15 cellular contexts compared by ENCODE assay signal in the genomic region with DNA sequence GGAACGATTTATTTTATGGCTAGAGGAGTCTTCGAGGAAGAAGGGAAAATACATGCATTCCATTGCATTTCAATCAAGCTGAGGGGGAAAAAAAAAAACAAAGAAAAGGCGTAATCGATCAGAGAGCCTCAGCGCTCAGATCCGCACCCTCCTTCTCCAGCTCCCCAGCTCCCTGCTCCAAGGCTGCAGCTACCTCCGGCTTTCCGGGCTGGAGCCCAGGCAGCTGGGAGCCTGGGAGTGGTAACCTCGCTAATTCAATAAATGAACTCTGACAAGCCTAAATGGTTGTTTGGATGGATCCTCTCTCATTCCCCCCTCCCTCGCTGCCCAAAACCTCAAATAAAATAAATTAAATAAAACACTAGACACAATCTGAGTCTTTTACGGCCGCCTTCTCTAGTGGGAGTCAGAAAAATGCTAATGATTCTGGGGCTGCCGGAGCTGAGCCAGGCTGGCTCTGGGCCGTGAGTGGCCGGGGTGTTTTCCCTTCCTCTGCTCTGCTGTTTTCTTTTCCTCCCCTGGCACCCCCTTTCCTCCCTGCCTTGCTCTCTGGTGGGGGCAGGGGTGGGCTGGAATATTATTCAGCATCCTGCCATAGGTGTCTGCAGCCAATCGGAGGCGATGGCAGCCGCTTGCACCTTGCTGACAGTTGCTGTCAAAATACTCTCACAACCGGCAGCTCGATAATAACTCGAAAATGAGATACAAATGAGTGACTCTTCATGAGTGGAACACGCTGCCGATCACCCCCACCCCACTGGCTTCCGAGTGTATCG.
DNase-seq lines count a peak whose midpoint lies in the region; ATAC-seq and TF ChIP-seq lines count a peak whose summit lies in the region.
"Had no signal": no experiment of that assay in that cellular context is flagged by ENCODE, and none has a peak within 500 bp of the region (broad histone marks: within the 10 kb centered on the region; RNA-seq: fewer than 3 reads in every experiment).

No MANE protein-coding gene starts in this region.

- peak overlapping the region; percentile 64 for H3K9ac ChIP-seq in mesenchymal stem cell (ENCODE audit: low read length)
- H3K9ac ChIP-seq: KMS-11 had no signal

- H3K4me2 ChIP-seq in mesenchymal stem cell (ENCODE audit: low read length, poor library complexity, severe bottlenecking): no peak overlapping the region
- H3K4me2 ChIP-seq: KMS-11, smooth muscle cell had no signal

- H3K27ac ChIP-seq in mesenchymal stem cell (ENCODE audit: low read length, poor library complexity, severe bottlenecking) (no peak overlapping the region), lower lobe of right lung (no peak overlapping the region)
- H3K27ac ChIP-seq: 22Rv1, KMS-11 had no signal

- 94% methylated on average over 20 of the region's 25 CpGs for WGBS in mesenchymal stem cell

- no peak overlapping the region for H2AK5ac ChIP-seq in mesenchymal stem cell (ENCODE audit: low read length, severe bottlenecking)

- no peak overlapping the region for H2BK12ac ChIP-seq in mesenchymal stem cell (ENCODE audit: low read length in 2 of 2)

- H3K4me1 ChIP-seq in mesenchymal stem cell (ENCODE audit: control insufficient read depth, insufficient read depth, low read depth, low read length) (peaks cover 9% of the 10 kb centered on the region), lower lobe of right lung (no peaks in the 10 kb centered on the region)

- H4K91ac ChIP-seq in mesenchymal stem cell (ENCODE audit: low read length): no peak overlapping the region

- H2BK120ac ChIP-seq in mesenchymal stem cell (ENCODE audit: low read depth, low read length): no peak overlapping the region

- DNase-seq in NCI-H1092 treated with DMSO at 0.1 percent for 48 hours (lab: John Stamatoyannopoulos, UW): peak; percentile 6
- DNase-seq in NCI-H1092 (lab: John Stamatoyannopoulos, UW): no peak
- peak; percentile 30 for DNase-seq in cerebellar cortex (ENCODE audit: low spot score)
- no peak for DNase-seq in mesenchymal stem cell
- peak; percentile 49 for DNase-seq in superior temporal gyrus (ENCODE audit: extremely low spot score)
- no peak for DNase-seq in HCEC 1CT
- DNase-seq in SW 1271 (lab: John Stamatoyannopoulos, UW): no peak
- no peak for DNase-seq in lower lobe of right lung
- DNase-seq: activated CD4-positive, alpha-beta memory T cell treated with anti-CD3 and anti-CD28 coated beads, Interleukin-2, amount 10 ng/mL, durations not matched to agents 7 days and 5 days; amniotic stem cell; NCI-H446; stimulated activated naive CD4-positive, alpha-beta T cell treated with Interleukin-2 at 50 U/mL for 16 hours had no signal

- TF ChIP-seq CTCF in lower lobe of right lung (IDR thresholded peaks at IDR 0.05): no peak

- no peak overlapping the region for H4K8ac ChIP-seq in mesenchymal stem cell (ENCODE audit: low read length)

- H3K27me3 ChIP-seq in mesenchymal stem cell (ENCODE audit: control insufficient read depth in 1 of 2, insufficient read depth in 1 of 2, low read length in 2 of 2) (no peaks in the 10 kb centered on the region), lower lobe of right lung (ENCODE audit: low read depth) (no peaks in the 10 kb centered on the region)

- ATAC-seq in lower lobe of right lung: no peak

- H3K79me1 ChIP-seq in mesenchymal stem cell (replicated peaks; ENCODE audit: low read length, poor library complexity, severe bottlenecking): no peaks in the 10 kb centered on the region

- intact Hi-C loops in lower lobe of right lung (cut with DNase I): no loop called here

- no peak overlapping the region for H3K4ac ChIP-seq in mesenchymal stem cell (ENCODE audit: low read depth in 1 of 2, low read length in 2 of 2)

- H3K4me3 ChIP-seq in mesenchymal stem cell (ENCODE audit: insufficient read depth in 1 of 2, low read depth in 1 of 2, low read length in 2 of 2): peak overlapping the region in 1 of 2 experiments; percentile 61
- H3K4me3 ChIP-seq in lower lobe of right lung: no peak overlapping the region
- H3K4me3 ChIP-seq: smooth muscle cell had no signal

- H2BK15ac ChIP-seq in mesenchymal stem cell (ENCODE audit: low read depth, poor library complexity, severe bottlenecking): no peak overlapping the region

- H2AFZ ChIP-seq in mesenchymal stem cell (ENCODE audit: low read depth, low read length): no peak overlapping the region

- H3K36me3 ChIP-seq in mesenchymal stem cell (ENCODE audit: control insufficient read depth in 1 of 2, insufficient read depth in 2 of 2, low read depth in 1 of 2, low read length in 2 of 2): peaks cover 4 to 13% of the 10 kb centered on the region in 2 experiments
- H3K36me3 ChIP-seq in lower lobe of right lung: peaks cover 11% of the 10 kb centered on the region

- no peak overlapping the region for H3K23ac ChIP-seq in mesenchymal stem cell (ENCODE audit: low read length in 2 of 2)

- no peak overlapping the region for H3K14ac ChIP-seq in mesenchymal stem cell (ENCODE audit: low read length in 2 of 2)

- no peak overlapping the region for H3K18ac ChIP-seq in mesenchymal stem cell (ENCODE audit: low read depth in 1 of 2, low read length in 2 of 2)

- H2BK5ac ChIP-seq in mesenchymal stem cell (ENCODE audit: low read depth, low read length, poor library complexity, severe bottlenecking): no peak overlapping the region

- H3K9me3 ChIP-seq in mesenchymal stem cell (ENCODE audit: control insufficient read depth, low read length): no peaks in the 10 kb centered on the region
- no peaks in the 10 kb centered on the region for H3K9me3 ChIP-seq in lower lobe of right lung

Comparison
In these comparisons a context has a peak if more than half of its experiments do, and no peak if none do; other contexts are left out.
1. DNase-seq: peak in NCI-H1092 treated with DMSO at 0.1 percent for 48 hours (single experiment), cerebellar cortex (single experiment) and superior temporal gyrus (single experiment); none in NCI-H1092 (single experiment), mesenchymal stem cell (single experiment), HCEC 1CT (single experiment), SW 1271 (0 of 2) and lower lobe of right lung (single experiment).